19 cellular contexts compared by ENCODE assay signal in the genomic region with DNA sequence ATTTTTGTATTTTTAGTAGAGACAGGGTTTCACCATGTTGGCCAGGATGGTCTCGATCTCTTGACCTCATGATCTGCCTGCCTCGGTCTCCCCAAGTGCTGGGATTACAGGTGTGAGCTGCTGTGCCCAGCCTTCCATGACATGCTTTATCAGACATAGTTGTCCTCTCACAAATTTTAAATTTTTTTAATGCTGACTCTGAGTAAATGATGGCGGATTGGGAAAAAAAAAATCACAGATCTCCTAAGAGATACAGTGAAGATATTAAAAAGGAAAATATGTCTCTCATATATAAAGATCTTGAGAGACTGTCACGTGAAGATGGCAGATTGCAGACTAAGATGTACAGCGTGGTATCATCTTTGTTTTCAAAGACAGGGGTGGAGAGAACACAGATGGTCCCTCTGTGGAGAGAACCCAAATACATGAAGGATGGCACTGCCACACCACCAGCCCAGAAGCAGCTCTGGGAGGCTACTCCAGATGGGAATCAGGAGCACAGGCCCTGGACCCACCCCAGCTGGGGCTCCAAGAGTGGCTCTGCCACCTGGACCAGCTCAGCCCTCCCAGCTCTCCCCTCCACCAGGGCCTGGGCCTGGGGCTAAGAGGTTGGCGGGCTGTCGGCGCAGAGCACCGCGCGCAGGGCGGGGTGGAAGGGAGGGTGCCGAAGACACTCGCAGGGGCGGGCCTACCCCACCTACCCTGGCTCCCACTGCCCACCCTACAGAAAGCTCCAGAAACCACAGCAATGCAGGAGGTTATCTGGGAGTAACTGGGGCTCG. TPM values are rescaled to one million over a fixed set of nuclear protein-coding genes. Genes with fewer than 3 reads are reported as not detected.
"Had no signal": no experiment of that assay in that cellular context is flagged by ENCODE, and none has a peak within 500 bp of the region (broad histone marks: within the 10 kb centered on the region; RNA-seq: fewer than 3 reads in every experiment).

No MANE protein-coding gene starts in this region.

- H3K36me3 ChIP-seq: prostate gland had no signal

- H3K27me3 ChIP-seq: sigmoid colon, testis had no signal

- H3K9me3 Mint-ChIP-seq: activated naive CD8-positive, alpha-beta T cell treated with anti-CD3 and anti-CD28 coated beads for 36 hours; naive B cell had no signal

- H3K27me3 Mint-ChIP-seq: activated naive CD8-positive, alpha-beta T cell treated with anti-CD3 and anti-CD28 coated beads for 36 hours; naive B cell had no signal

- DNase-seq: activated CD4-positive, alpha-beta T cell treated with anti-CD3 and anti-CD28 coated beads, Interleukin-2, amount 50 U/mL, for 1 hour; activated naive CD8-positive, alpha-beta T cell treated with anti-CD3 and anti-CD28 coated beads for 36 hours; activated T-cell treated with anti-CD3 and anti-CD28 coated beads for 4 hours; effector memory CD4-positive, alpha-beta T cell; hippocampal formation; naive B cell; nucleus accumbens; sigmoid colon; stimulated activated CD4-positive, alpha-beta T cell treated with anti-CD3 and anti-CD28 coated beads, Interleukin-2, amount 100 ng/mL, for 24 hours; stimulated activated naive CD4-positive, alpha-beta T cell; T-helper 2 cell; testis had no signal

- H3K27ac Mint-ChIP-seq: activated naive CD8-positive, alpha-beta T cell treated with anti-CD3 and anti-CD28 coated beads for 36 hours had no signal

- FAIRE-seq: colon, TTC549, urothelium cell line had no signal

- H3K4me1 ChIP-seq: prostate gland had no signal

- H3K4me3 ChIP-seq: lung, prostate gland, sigmoid colon, testis had no signal

- H3K9me3 ChIP-seq: prostate gland, sigmoid colon, testis had no signal

- H3K4me3 Mint-ChIP-seq: activated naive CD8-positive, alpha-beta T cell treated with anti-CD3 and anti-CD28 coated beads for 36 hours; naive B cell had no signal

- H3K27ac ChIP-seq: epithelial cell of prostate, prostate gland, sigmoid colon, testis had no signal

RNA-seq across cellular contexts. Expression of a gene that starts 20.0 kb away (rescaled TPM):
- total RNA-seq: activated CD8-positive, alpha-beta memory T cell treated with anti-CD3 and anti-CD28 coated beads for 36 hours; activated naive CD8-positive, alpha-beta T cell treated with anti-CD3 and anti-CD28 coated beads for 36 hours; sigmoid colon had no signal

RNA-seq across cellular contexts. Expression of a gene that starts 28.3 kb away (rescaled TPM):
- total RNA-seq: activated CD8-positive, alpha-beta memory T cell treated with anti-CD3 and anti-CD28 coated beads for 36 hours; activated naive CD8-positive, alpha-beta T cell treated with anti-CD3 and anti-CD28 coated beads for 36 hours; lung; prostate gland had no signal
- polyA plus RNA-seq: lung had no signal
